ENCODE assay signal across 3 cellular contexts in the genomic region with DNA sequence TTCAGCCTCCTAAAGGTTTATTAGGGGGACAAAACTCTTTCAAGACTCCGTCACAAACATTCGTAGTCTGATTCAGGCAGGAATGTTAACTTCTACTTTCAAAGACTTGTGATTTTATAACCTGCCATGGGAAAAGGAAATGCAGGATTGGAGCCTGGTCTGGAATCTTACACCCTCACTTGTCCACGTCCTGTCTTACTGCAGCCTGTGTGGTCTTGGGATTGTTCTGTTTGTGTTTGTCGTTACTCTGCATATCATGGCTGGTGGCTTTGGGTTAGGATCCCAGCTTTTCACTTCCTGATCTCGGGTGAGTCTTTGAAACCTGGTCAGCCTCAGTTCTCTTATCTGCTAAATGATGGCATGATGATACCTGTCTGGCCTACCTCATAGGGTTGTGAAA.
TF ChIP-seq lines count a peak whose summit lies in the region.

No MANE protein-coding gene starts in this region.

TF ChIP-seq in HepG2, 621 proteins besides CTCF, POLR2A, EP300 and RAD21:
- TF ChIP-seq AHR (CRISPR knock-in tag; IDR thresholded peaks at IDR 0.05) (no peak), ONECUT2 (CRISPR knock-in tag; IDR thresholded peaks at IDR 0.05) (no peak), ZMAT3 (CRISPR knock-in tag; conservative IDR thresholded peaks at IDR 0.05) (no peak), RBM22 (optimal IDR thresholded peaks at IDR 0.05; ENCODE audit: low read length) (peak; percentile 69)

TF ChIP-seq in H1, 55 proteins besides CTCF, POLR2A, EP300 and RAD21:
- TF ChIP-seq POU5F1 (IDR thresholded peaks at IDR 0.05; ENCODE audit: low read depth, low read length) (no peak), TCF12 (IDR thresholded peaks at IDR 0.05; ENCODE audit: low read depth, low read length) (no peak), SAP30 (IDR thresholded peaks at IDR 0.05; ENCODE audit: insufficient read depth, insufficient replicate concordance, low read length) (no peak), TBP (IDR thresholded peaks at IDR 0.05; ENCODE audit: low read depth, low read length) (no peak)
TF ChIP-seq in H1: peak in this region for 0.

TF ChIP-seq in GM12891, 5 proteins besides CTCF, POLR2A, EP300 and RAD21:
- TF ChIP-seq PAX5 (IDR thresholded peaks at IDR 0.05; ENCODE audit: insufficient read depth, low read length, severe bottlenecking) = no peak
- TF ChIP-seq POU2F2 (IDR thresholded peaks at IDR 0.05; ENCODE audit: low read depth, low read length) = no peak
- TF ChIP-seq POLR2AphosphoS5 (IDR thresholded peaks at IDR 0.05; ENCODE audit: low read depth, low read length) = no peak
- no peak for TF ChIP-seq TAF1 (IDR thresholded peaks at IDR 0.05; ENCODE audit: low read depth, low read length)
- no peak for TF ChIP-seq SPI1 (IDR thresholded peaks at IDR 0.05; ENCODE audit: low read depth, low read length)
